ENCODE assay signal across 5 cellular contexts in genomic region chr4:119173729-119174361, GRCh38. TPM values are rescaled to one million over a fixed set of nuclear protein-coding genes. Genes with fewer than 3 reads are reported as not detected.
"Had no signal": no experiment of that assay in that cellular context is flagged by ENCODE, and none has a peak within 500 bp of the region (broad histone marks: within the 10 kb centered on the region; RNA-seq: fewer than 3 reads in every experiment).

No MANE protein-coding gene starts in this region.

RNA-seq across cellular contexts. Expression of gene MYOZ2, which starts 38.2 kb away (rescaled TPM):
- total RNA-seq: HepG2, HT-29, HT1080, K562 had no signal
- polyA plus RNA-seq: IgD-negative memory B cell, K562 had no signal
